In the genomic region with DNA sequence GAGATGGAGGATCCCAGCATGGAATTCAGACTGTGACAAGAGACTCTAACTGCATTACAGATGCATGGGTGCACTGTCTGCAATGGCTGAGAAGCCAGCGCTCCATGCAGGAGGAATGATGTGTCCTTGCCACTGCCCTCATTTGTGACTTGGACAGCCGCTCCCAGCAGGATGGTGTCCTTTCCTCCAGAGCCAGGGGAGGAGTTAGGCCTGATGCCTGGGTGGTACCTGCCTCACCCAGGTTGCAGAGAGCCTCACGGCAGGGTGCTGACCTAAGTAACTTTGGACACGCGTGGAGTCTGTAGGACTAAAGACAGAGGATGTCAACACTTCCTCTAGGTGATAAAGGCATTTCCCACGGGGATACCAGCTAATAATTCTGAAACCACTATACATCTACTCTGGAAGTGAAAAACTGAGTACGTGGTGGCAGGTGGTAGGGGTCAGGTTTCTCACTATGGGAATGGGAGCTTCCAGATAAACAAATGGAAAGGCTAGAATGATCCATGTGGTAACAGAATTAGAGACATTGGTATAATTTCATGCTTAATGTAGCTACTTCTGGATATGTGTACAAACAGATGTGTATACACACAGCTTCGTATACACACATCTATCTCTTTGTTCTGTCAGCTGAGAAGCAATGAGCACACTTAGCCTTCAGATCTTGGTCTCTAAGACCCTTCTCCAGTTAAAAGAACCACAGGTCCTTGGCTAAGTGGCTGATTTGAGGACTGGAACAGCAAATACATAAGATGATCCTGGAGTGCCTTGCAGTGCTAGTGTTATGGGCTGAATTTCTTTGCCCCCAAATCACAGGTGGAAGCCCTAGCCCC, we compare ENCODE assay signal across 14 cellular contexts. TPM values are rescaled to one million over a fixed set of nuclear protein-coding genes. Genes with fewer than 3 reads are reported as not detected.
DNase-seq lines count a peak whose midpoint lies in the region; ATAC-seq and TF ChIP-seq lines count a peak whose summit lies in the region.
"Had no signal": no experiment of that assay in that cellular context is flagged by ENCODE, and none has a peak within 500 bp of the region (broad histone marks: within the 10 kb centered on the region; RNA-seq: fewer than 3 reads in every experiment).

No MANE protein-coding gene starts in this region.

- CTCF ChIA-PET in AG04450 (lab: Charles Lee) = no interaction called here
- CTCF ChIA-PET in activated CD8-positive, alpha-beta memory T cell treated with anti-CD3 and anti-CD28 coated beads, Interleukin-2, amount 10 ng/mL, durations not matched to agents 7 days and 5 days (lab: Charles Lee) = interaction anchor here (0.6 kb wide), 1 partner anchor 81 kb away, joined by 4 read pairs; no protein-coding TSS in a partner anchor
- CTCF ChIA-PET in activated naive CD4-positive, alpha-beta T cell treated with anti-CD3 and anti-CD28 coated beads, Interleukin-2, amount 10 ng/mL, durations not matched to agents 7 days and 5 days (lab: Charles Lee) = no interaction called here

- H3K4me3 ChIP-seq in AG04450 (ENCODE audit: low read depth, low read length) = no peak overlapping the region

- no peak for ATAC-seq in HG02759 (IDR thresholded peaks at IDR 0.05; ENCODE audit: unreplicated experiment)
- ATAC-seq in activated CD8-positive, alpha-beta memory T cell treated with anti-CD3 and anti-CD28 coated beads, Interleukin-2, amount 10 ng/mL, durations not matched to agents 7 days and 5 days = no peak
- ATAC-seq: activated CD4-positive, CD25-positive, alpha-beta regulatory T cell treated with anti-CD3 and anti-CD28 coated beads, Interleukin-2, amount 50 U/mL, for 24 hours; natural killer cell had no signal

- H3K27ac ChIP-seq in AG04450 (ENCODE audit: low read depth, low read length) (peak overlapping the region; percentile 82), epithelial cell of prostate (peak overlapping the region; percentile 100)

- peaks cover 8% of the 10 kb centered on the region for H3K9me3 ChIP-seq in AG04450 (ENCODE audit: control insufficient read depth, insufficient read depth, low read length)

- POLR2A ChIA-PET in AG04450 (lab: Yijun Ruan, JAX) = no interaction called here

- peak overlapping the region; percentile 37 for H3K27ac Mint-ChIP-seq in progenitor cell of endocrine pancreas
- H3K27ac Mint-ChIP-seq in activated T-cell treated with anti-CD3 and anti-CD28 coated beads, Interleukin-2, amount 50 U/mL, for 24 hours = no peak overlapping the region
- H3K27ac Mint-ChIP-seq in activated CD8-positive, alpha-beta memory T cell treated with anti-CD3 and anti-CD28 coated beads, Interleukin-2, amount 10 ng/mL, durations not matched to agents 7 days and 5 days = no peak overlapping the region
- H3K27ac Mint-ChIP-seq in activated naive CD4-positive, alpha-beta T cell treated with anti-CD3 and anti-CD28 coated beads, Interleukin-2, amount 10 ng/mL, durations not matched to agents 7 days and 5 days = no peak overlapping the region
- H3K27ac Mint-ChIP-seq: activated T-helper 1 cell treated with anti-CD3 and anti-CD28 coated beads, Interleukin-12 subunit alpha, Interleukin-12 subunit beta, Interleukin-2, Interleukin-4 antibody, amounts not matched to agents 30 ng/mL and 10 ng/mL and 1 ng/mL, durations not matched to agents 14 hours and 24 hours and 36 hours; CD4-positive, alpha-beta T cell; natural killer cell had no signal

- no peaks in the 10 kb centered on the region for H3K9me3 Mint-ChIP-seq in progenitor cell of endocrine pancreas (ENCODE audit: low read depth)
- H3K9me3 Mint-ChIP-seq in activated T-cell treated with anti-CD3 and anti-CD28 coated beads, Interleukin-2, amount 50 U/mL, for 24 hours = no peaks in the 10 kb centered on the region
- H3K9me3 Mint-ChIP-seq in activated CD8-positive, alpha-beta memory T cell treated with anti-CD3 and anti-CD28 coated beads, Interleukin-2, amount 10 ng/mL, durations not matched to agents 7 days and 5 days (ENCODE audit: low read depth) = no peaks in the 10 kb centered on the region
- no peaks in the 10 kb centered on the region for H3K9me3 Mint-ChIP-seq in activated naive CD4-positive, alpha-beta T cell treated with anti-CD3 and anti-CD28 coated beads, Interleukin-2, amount 10 ng/mL, durations not matched to agents 7 days and 5 days
- H3K9me3 Mint-ChIP-seq: activated T-helper 1 cell treated with anti-CD3 and anti-CD28 coated beads, Interleukin-12 subunit alpha, Interleukin-12 subunit beta, Interleukin-2, Interleukin-4 antibody, amounts not matched to agents 30 ng/mL and 10 ng/mL and 1 ng/mL, durations not matched to agents 14 hours and 24 hours and 36 hours; CD4-positive, alpha-beta T cell; natural killer cell had no signal

- DNase-seq in AG04450 (ENCODE audit: low read depth, low spot score) = no peak
- DNase-seq in LoVo (ENCODE audit: low spot score) = peak; percentile 47
- DNase-seq in epithelial cell of prostate (ENCODE audit: low read depth, low spot score) = no peak
- DNase-seq in progenitor cell of endocrine pancreas (ENCODE audit: low spot score, unreplicated experiment) = no peak
- DNase-seq in activated T-cell treated with anti-CD3 and anti-CD28 coated beads, Interleukin-2, amount 50 U/mL, for 24 hours = no peak
- no peak for DNase-seq in activated CD8-positive, alpha-beta memory T cell treated with anti-CD3 and anti-CD28 coated beads, Interleukin-2, amount 10 ng/mL, durations not matched to agents 7 days and 5 days
- no peak for DNase-seq in activated naive CD4-positive, alpha-beta T cell treated with anti-CD3 and anti-CD28 coated beads, Interleukin-2, amount 10 ng/mL, durations not matched to agents 7 days and 5 days
- DNase-seq: CD4-positive, alpha-beta T cell; natural killer cell; stimulated activated CD4-positive, alpha-beta T cell treated with anti-CD3 and anti-CD28 coated beads, Interleukin-12 subunit alpha, Interleukin-12 subunit beta, amount 100 ng/mL, for 4 hours had no signal

- H3K4me3 Mint-ChIP-seq in progenitor cell of endocrine pancreas (ENCODE audit: low read depth) = no peak overlapping the region
- no peak overlapping the region for H3K4me3 Mint-ChIP-seq in activated T-cell treated with anti-CD3 and anti-CD28 coated beads, Interleukin-2, amount 50 U/mL, for 24 hours
- H3K4me3 Mint-ChIP-seq in activated CD8-positive, alpha-beta memory T cell treated with anti-CD3 and anti-CD28 coated beads, Interleukin-2, amount 10 ng/mL, durations not matched to agents 7 days and 5 days = no peak overlapping the region
- no peak overlapping the region for H3K4me3 Mint-ChIP-seq in activated naive CD4-positive, alpha-beta T cell treated with anti-CD3 and anti-CD28 coated beads, Interleukin-2, amount 10 ng/mL, durations not matched to agents 7 days and 5 days
- H3K4me3 Mint-ChIP-seq: activated T-helper 1 cell treated with anti-CD3 and anti-CD28 coated beads, Interleukin-12 subunit alpha, Interleukin-12 subunit beta, Interleukin-2, Interleukin-4 antibody, amounts not matched to agents 30 ng/mL and 10 ng/mL and 1 ng/mL, durations not matched to agents 14 hours and 24 hours and 36 hours; natural killer cell had no signal

- no peak for TF ChIP-seq CTCF in AG04450 (IDR thresholded peaks at IDR 0.05; ENCODE audit: low read depth, low read length)
- TF ChIP-seq CTCF in progenitor cell of endocrine pancreas (IDR thresholded peaks at IDR 0.05; ENCODE audit: unreplicated experiment) = no peak

- no peaks in the 10 kb centered on the region for H3K36me3 Mint-ChIP-seq in progenitor cell of endocrine pancreas (ENCODE audit: insufficient read depth)
- H3K36me3 Mint-ChIP-seq in activated T-cell treated with anti-CD3 and anti-CD28 coated beads, Interleukin-2, amount 50 U/mL, for 24 hours (ENCODE audit: low read depth) = peaks cover 6% of the 10 kb centered on the region
- no peaks in the 10 kb centered on the region for H3K36me3 Mint-ChIP-seq in activated CD8-positive, alpha-beta memory T cell treated with anti-CD3 and anti-CD28 coated beads, Interleukin-2, amount 10 ng/mL, durations not matched to agents 7 days and 5 days
- no peaks in the 10 kb centered on the region for H3K36me3 Mint-ChIP-seq in activated naive CD4-positive, alpha-beta T cell treated with anti-CD3 and anti-CD28 coated beads, Interleukin-2, amount 10 ng/mL, durations not matched to agents 7 days and 5 days
- H3K36me3 Mint-ChIP-seq: natural killer cell had no signal

- peaks cover 12% of the 10 kb centered on the region for H3K4me1 Mint-ChIP-seq in progenitor cell of endocrine pancreas (ENCODE audit: low read depth)
- H3K4me1 Mint-ChIP-seq in activated T-cell treated with anti-CD3 and anti-CD28 coated beads, Interleukin-2, amount 50 U/mL, for 24 hours (ENCODE audit: low read depth) = peaks cover 57% of the 10 kb centered on the region
- H3K4me1 Mint-ChIP-seq in activated CD8-positive, alpha-beta memory T cell treated with anti-CD3 and anti-CD28 coated beads, Interleukin-2, amount 10 ng/mL, durations not matched to agents 7 days and 5 days = peaks cover 25% of the 10 kb centered on the region
- peaks cover 9% of the 10 kb centered on the region for H3K4me1 Mint-ChIP-seq in activated naive CD4-positive, alpha-beta T cell treated with anti-CD3 and anti-CD28 coated beads, Interleukin-2, amount 10 ng/mL, durations not matched to agents 7 days and 5 days

- H3K27me3 ChIP-seq in AG04450 (ENCODE audit: control insufficient read depth, insufficient read depth, low read length) = no peaks in the 10 kb centered on the region

- peaks cover 11% of the 10 kb centered on the region for H3K27me3 Mint-ChIP-seq in progenitor cell of endocrine pancreas
- no peaks in the 10 kb centered on the region for H3K27me3 Mint-ChIP-seq in activated T-cell treated with anti-CD3 and anti-CD28 coated beads, Interleukin-2, amount 50 U/mL, for 24 hours
- H3K27me3 Mint-ChIP-seq in activated CD8-positive, alpha-beta memory T cell treated with anti-CD3 and anti-CD28 coated beads, Interleukin-2, amount 10 ng/mL, durations not matched to agents 7 days and 5 days = no peaks in the 10 kb centered on the region
- peaks cover 41% of the 10 kb centered on the region for H3K27me3 Mint-ChIP-seq in activated naive CD4-positive, alpha-beta T cell treated with anti-CD3 and anti-CD28 coated beads, Interleukin-2, amount 10 ng/mL, durations not matched to agents 7 days and 5 days
- H3K27me3 Mint-ChIP-seq: CD4-positive, alpha-beta T cell had no signal

RNA-seq across cellular contexts. Expression of gene CSNK1D, which starts 13.7 kb away (rescaled TPM):
- 74.4 and 89.9 TPM in 2 replicates for polyA plus RNA-seq in AG04450 (2011; rRNA removed)
- 101 and 105 TPM in 2 replicates for polyA minus RNA-seq in AG04450 (2011; rRNA and poly(A)+ RNA removed)
- 224 and 227 TPM in 2 replicates for total RNA-seq in progenitor cell of endocrine pancreas
- 100 to 1,000 TPM; 120 to 139 TPM for total RNA-seq in activated CD8-positive, alpha-beta memory T cell treated with anti-CD3 and anti-CD28 coated beads, Interleukin-2, amount 10 ng/mL, durations not matched to agents 7 days and 5 days

RNA-seq across cellular contexts. Expression of gene CD7, which starts 30.2 kb away (rescaled TPM):
- 0.11 TPM in 2 replicates for polyA plus RNA-seq in AG04450 (2011; rRNA removed)
- polyA minus RNA-seq in AG04450 (2011; rRNA and poly(A)+ RNA removed) = not detected in 2 replicates
- 0.31 and 0.46 TPM in 2 replicates for total RNA-seq in progenitor cell of endocrine pancreas
- 100 to 1,000 TPM; 307 to 417 TPM for total RNA-seq in activated CD8-positive, alpha-beta memory T cell treated with anti-CD3 and anti-CD28 coated beads, Interleukin-2, amount 10 ng/mL, durations not matched to agents 7 days and 5 days
- total RNA-seq: epithelial cell of proximal tubule had no signal

RNA-seq across cellular contexts. Expression of gene SECTM1, which starts 46.3 kb away (rescaled TPM):
- 8.0 and 12.5 TPM in 2 replicates for polyA plus RNA-seq in AG04450 (2011; rRNA removed)
- polyA minus RNA-seq in AG04450 (2011; rRNA and poly(A)+ RNA removed) = 2.8 and 6.9 TPM in 2 replicates
- total RNA-seq in progenitor cell of endocrine pancreas = not detected in 2 replicates
- total RNA-seq in activated CD8-positive, alpha-beta memory T cell treated with anti-CD3 and anti-CD28 coated beads, Interleukin-2, amount 10 ng/mL, durations not matched to agents 7 days and 5 days = 1 to 10 TPM in 1 of 2 experiments, under 1 TPM in 1; 0.68 to 2.7 TPM

RNA-seq across cellular contexts. Expression of gene SLC16A3, which starts 58.4 kb away (rescaled TPM):
- 61.7 and 80.3 TPM in 2 replicates for polyA plus RNA-seq in AG04450 (2011; rRNA removed)
- 49.6 and 71.2 TPM in 2 replicates for polyA minus RNA-seq in AG04450 (2011; rRNA and poly(A)+ RNA removed)
- total RNA-seq in progenitor cell of endocrine pancreas = 5.4 and 5.9 TPM in 2 replicates
- 100 to 1,000 TPM; 119 to 148 TPM for total RNA-seq in activated CD8-positive, alpha-beta memory T cell treated with anti-CD3 and anti-CD28 coated beads, Interleukin-2, amount 10 ng/mL, durations not matched to agents 7 days and 5 days

Comparison
In these comparisons a context has a peak if more than half of its experiments do, and no peak if none do; other contexts are left out.
1. RNA of gene CD7, which starts 30.2 kb away (total RNA-seq): 307 to 417 TPM in activated CD8-positive, alpha-beta memory T cell treated with anti-CD3 and anti-CD28 coated beads, Interleukin-2, amount 10 ng/mL, durations not matched to agents 7 days and 5 days; 0.31 to 0.46 TPM in progenitor cell of endocrine pancreas; every median in the first group is over 100 times any median in the second.